Comparison of ENCODE assay signal across 9 cellular contexts in the genomic region with DNA sequence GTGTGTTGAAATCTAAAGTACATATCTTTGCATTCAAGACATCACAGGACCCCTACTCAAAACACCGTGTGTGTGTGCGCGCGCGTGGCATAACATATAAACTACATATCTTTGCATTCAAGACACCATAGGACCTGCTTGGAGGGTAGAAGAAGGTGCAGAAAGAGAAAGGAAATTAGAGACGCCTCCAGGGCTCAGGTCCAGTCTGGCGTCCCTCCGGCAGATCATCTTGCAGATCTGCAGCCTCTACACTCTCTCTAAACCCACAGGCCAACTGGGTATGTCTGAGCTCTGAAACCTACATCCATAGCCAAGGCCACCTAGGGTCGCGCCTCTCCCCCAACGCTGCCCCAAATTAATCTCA. TPM values are rescaled to one million over a fixed set of nuclear protein-coding genes. Genes with fewer than 3 reads are reported as not detected.
A peak's percentile ranks its signal among the peaks of the same experiment; 100 is the strongest.
DNase-seq lines count a peak whose midpoint lies in the region; ATAC-seq and TF ChIP-seq lines count a peak whose summit lies in the region.
"Had no signal": no experiment of that assay in that cellular context is flagged by ENCODE, and none has a peak within 500 bp of the region (broad histone marks: within the 10 kb centered on the region; RNA-seq: fewer than 3 reads in every experiment).

No MANE protein-coding gene starts in this region.

- no peaks in the 10 kb centered on the region for H4K20me1 ChIP-seq in fibroblast of lung (ENCODE audit: control insufficient read depth, extremely low read depth, insufficient read depth, low read length)

- H3K4me3 ChIP-seq in SK-N-MC (peak overlapping the region; percentile 91), fibroblast of lung (replicated peaks in 1 of 4; ENCODE audit: control extremely low read depth in 1 of 4, insufficient read depth in 1 of 4, low read depth in 3 of 4, low read length in 4 of 4) (peak overlapping the region in 3 of 4 experiments; percentile 16 to 78 (median 54))

- H3K4me1 ChIP-seq in fibroblast of lung (ENCODE audit: control insufficient read depth, extremely low read depth, insufficient read depth, low read length), result no peaks in the 10 kb centered on the region

- peak overlapping the region; percentile 85 for H3K4me3 Mint-ChIP-seq in T-helper 1 cell treated with Interleukin-12 subunit alpha and Interleukin-12 subunit beta and Interleukin-4 antibody, amounts not matched to agents 30 μg/mL and 1 μg/mL, for 36 hours
- H3K4me3 Mint-ChIP-seq in stimulated activated naive CD8-positive, alpha-beta T cell treated with anti-CD3 and anti-CD28 coated beads, Interleukin-15, amount 100 ng/mL, for 72 hours, result peak overlapping the region; percentile 92 to 98

- no peak for DNase-seq in T-helper 1 cell
- no peak for DNase-seq in SK-N-MC (ENCODE audit: low read depth, low spot score)
- no peak for DNase-seq in fibroblast of lung (ENCODE audit: low read depth in 2 of 2)
- no peak for DNase-seq in stimulated activated naive CD8-positive, alpha-beta T cell treated with anti-CD3 and anti-CD28 coated beads, Interleukin-15, amount 100 ng/mL, for 72 hours
- no peak for DNase-seq in OCI-M2 (lab: John Stamatoyannopoulos, UW; ENCODE audit: unreplicated experiment)
- no peak for DNase-seq in KG1 (lab: John Stamatoyannopoulos, UW)

- peaks cover 20% of the 10 kb centered on the region for H3K4me1 Mint-ChIP-seq in T-helper 1 cell treated with Interleukin-12 subunit alpha and Interleukin-12 subunit beta and Interleukin-4 antibody, amounts not matched to agents 30 μg/mL and 1 μg/mL, for 36 hours (ENCODE audit: low read depth)
- peaks cover 29% of the 10 kb centered on the region for H3K4me1 Mint-ChIP-seq in stimulated activated naive CD8-positive, alpha-beta T cell treated with anti-CD3 and anti-CD28 coated beads, Interleukin-15, amount 100 ng/mL, for 72 hours

- H3K9me3 Mint-ChIP-seq in T-helper 1 cell treated with Interleukin-12 subunit alpha and Interleukin-12 subunit beta and Interleukin-4 antibody, amounts not matched to agents 30 μg/mL and 1 μg/mL, for 36 hours, result no peaks in the 10 kb centered on the region
- H3K9me3 Mint-ChIP-seq in stimulated activated naive CD8-positive, alpha-beta T cell treated with anti-CD3 and anti-CD28 coated beads, Interleukin-15, amount 100 ng/mL, for 72 hours, result no peaks in the 10 kb centered on the region

- H3K36me3 ChIP-seq in SK-N-MC (ENCODE audit: insufficient read depth, low read length) (peaks cover 7% of the 10 kb centered on the region; the same call in 1 of the 2 replicates), fibroblast of lung (ENCODE audit: control insufficient read depth, insufficient read depth, low read length) (no peaks in the 10 kb centered on the region)

- H3K9me3 ChIP-seq in SK-N-MC (ENCODE audit: low read depth, low read length) (no peaks in the 10 kb centered on the region), fibroblast of lung (ENCODE audit: control insufficient read depth, insufficient read depth, low read depth, low read length) (no peaks in the 10 kb centered on the region)

- no peak overlapping the region for H2AFZ ChIP-seq in fibroblast of lung (ENCODE audit: low read length)

- H3K79me2 ChIP-seq in fibroblast of lung (ENCODE audit: control insufficient read depth, insufficient read depth, low read length), result no peaks in the 10 kb centered on the region

- peak overlapping the region; percentile 83 for H3K27ac ChIP-seq in SK-N-MC
- no peak overlapping the region for H3K27ac ChIP-seq in fibroblast of lung (ENCODE audit: insufficient read depth, low read length)

- H3K36me3 Mint-ChIP-seq in T-helper 1 cell treated with Interleukin-12 subunit alpha and Interleukin-12 subunit beta and Interleukin-4 antibody, amounts not matched to agents 30 μg/mL and 1 μg/mL, for 36 hours (ENCODE audit: low read depth), result peaks cover 5% of the 10 kb centered on the region

- no peaks in the 10 kb centered on the region for H3K27me3 Mint-ChIP-seq in T-helper 1 cell treated with Interleukin-12 subunit alpha and Interleukin-12 subunit beta and Interleukin-4 antibody, amounts not matched to agents 30 μg/mL and 1 μg/mL, for 36 hours (ENCODE audit: low read depth)
- no peaks in the 10 kb centered on the region for H3K27me3 Mint-ChIP-seq in stimulated activated naive CD8-positive, alpha-beta T cell treated with anti-CD3 and anti-CD28 coated beads, Interleukin-15, amount 100 ng/mL, for 72 hours

- H3K4me2 ChIP-seq in fibroblast of lung (ENCODE audit: extremely low read depth, insufficient read depth, low read length), result peak overlapping the region; percentile 58

- H3K27me3 ChIP-seq in fibroblast of lung (ENCODE audit: control insufficient read depth, insufficient read depth, low read length), result no peaks in the 10 kb centered on the region

- TF ChIP-seq CTCF in fibroblast of lung (conservative IDR thresholded peaks at IDR 0.05 in 1 of 2, IDR thresholded peaks at IDR 0.05 in 1 of 2; ENCODE audit: low read depth in 1 of 2, low read length in 2 of 2), result no peak

- peak overlapping the region; percentile 79 for H3K9ac ChIP-seq in SK-N-MC (ENCODE audit: insufficient read length)
- H3K9ac ChIP-seq in fibroblast of lung (ENCODE audit: insufficient read depth, low read length), result no peak overlapping the region

- peak overlapping the region; percentile 88 for H3K27ac Mint-ChIP-seq in T-helper 1 cell treated with Interleukin-12 subunit alpha and Interleukin-12 subunit beta and Interleukin-4 antibody, amounts not matched to agents 30 μg/mL and 1 μg/mL, for 36 hours
- H3K27ac Mint-ChIP-seq in stimulated activated naive CD8-positive, alpha-beta T cell treated with anti-CD3 and anti-CD28 coated beads, Interleukin-15, amount 100 ng/mL, for 72 hours, result peak overlapping the region in 1 of 2 donors; percentile 77

- ATAC-seq in stimulated activated naive CD8-positive, alpha-beta T cell treated with anti-CD3 and anti-CD28 coated beads, Interleukin-15, amount 100 ng/mL, for 72 hours, result no peak
- no peak for ATAC-seq in GM19023 (IDR thresholded peaks at IDR 0.05; ENCODE audit: unreplicated experiment)

RNA-seq across cellular contexts. Expression of gene PAFAH1B3, which starts 0.7 kb away (rescaled TPM):
- 25.9 and 32.1 TPM in 2 replicates for total RNA-seq in fibroblast of lung
- polyA plus RNA-seq in fibroblast of lung, result 20.1 and 34.1 TPM in 2 replicates
- polyA plus RNA-seq in fibroblast of lung (2012), result 25.4 and 52.0 TPM in 2 replicates
- polyA minus RNA-seq in fibroblast of lung (ENCODE audit: low replicate concordance), result 79.3 and 108 TPM in 2 replicates

RNA-seq across cellular contexts. Expression of gene PRR19, which starts 1.2 kb away (rescaled TPM):
- 0.17 and 0.26 TPM in 2 replicates for total RNA-seq in fibroblast of lung
- polyA plus RNA-seq in fibroblast of lung, result 0.39 and 0.54 TPM in 2 replicates
- polyA plus RNA-seq in fibroblast of lung (2012), result 1.5 and 1.6 TPM in 2 replicates
- 0.48 and 4.3 TPM in 2 replicates for polyA minus RNA-seq in fibroblast of lung (ENCODE audit: low replicate concordance)
- total RNA-seq: left ventricle myocardium superior had no signal

RNA-seq across cellular contexts. Expression of gene TMEM145, which starts 10.0 kb away (rescaled TPM):
- 0.83 TPM in 1 of 2 replicates, not detected in the other for total RNA-seq in fibroblast of lung
- 0.05 and 0.20 TPM in 2 replicates for polyA plus RNA-seq in fibroblast of lung
- 0.14 and 0.17 TPM in 2 replicates for polyA plus RNA-seq in fibroblast of lung (2012)
- not detected in 2 replicates for polyA minus RNA-seq in fibroblast of lung (ENCODE audit: low replicate concordance)

RNA-seq across cellular contexts. Expression of gene MEGF8, which starts 22.4 kb away (rescaled TPM):
- total RNA-seq in fibroblast of lung, result 27.6 and 32.1 TPM in 2 replicates
- 7.8 and 9.3 TPM in 2 replicates for polyA plus RNA-seq in fibroblast of lung
- 15.3 and 21.9 TPM in 2 replicates for polyA plus RNA-seq in fibroblast of lung (2012)
- 11.4 and 20.5 TPM in 2 replicates for polyA minus RNA-seq in fibroblast of lung (ENCODE audit: low replicate concordance)

RNA-seq across cellular contexts. Expression of gene CIC, which starts 34.0 kb away (rescaled TPM):
- total RNA-seq in fibroblast of lung, result 16.7 and 23.6 TPM in 2 replicates
- 8.5 and 14.5 TPM in 2 replicates for polyA plus RNA-seq in fibroblast of lung
- polyA plus RNA-seq in fibroblast of lung (2012), result 32.9 and 41.3 TPM in 2 replicates
- 36.6 and 51.1 TPM in 2 replicates for polyA minus RNA-seq in fibroblast of lung (ENCODE audit: low replicate concordance)
